Comparison of ENCODE assay signal across 1 cellular context in the genomic region with DNA sequence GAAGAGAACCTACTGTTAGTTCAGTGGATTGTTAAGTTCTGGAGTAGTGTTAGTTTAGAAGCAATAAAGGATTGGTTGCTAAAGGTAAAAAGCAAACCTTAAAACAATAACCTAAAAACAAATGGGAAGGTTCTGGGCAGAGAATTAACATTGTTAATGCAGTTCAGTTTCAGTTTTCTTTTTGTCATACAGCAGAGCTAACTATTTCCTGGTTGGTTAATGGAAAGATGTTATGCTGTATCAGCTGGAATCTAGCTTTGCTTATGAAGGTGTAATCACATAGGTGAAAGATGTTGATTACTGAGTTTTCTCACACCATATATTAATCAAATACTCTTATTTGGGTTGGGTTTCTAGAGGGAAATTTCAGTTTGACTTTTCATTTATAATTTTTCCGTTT.
TF ChIP-seq lines count a peak whose summit lies in the region.

No MANE protein-coding gene starts in this region.

TF ChIP-seq in GM23338, 12 proteins besides CTCF, POLR2A, EP300 and RAD21 (continued from another document):
- TF ChIP-seq NANOG (IDR thresholded peaks at IDR 0.05; ENCODE audit: borderline replicate concordance): no peak
- TF ChIP-seq, protein P1, sequence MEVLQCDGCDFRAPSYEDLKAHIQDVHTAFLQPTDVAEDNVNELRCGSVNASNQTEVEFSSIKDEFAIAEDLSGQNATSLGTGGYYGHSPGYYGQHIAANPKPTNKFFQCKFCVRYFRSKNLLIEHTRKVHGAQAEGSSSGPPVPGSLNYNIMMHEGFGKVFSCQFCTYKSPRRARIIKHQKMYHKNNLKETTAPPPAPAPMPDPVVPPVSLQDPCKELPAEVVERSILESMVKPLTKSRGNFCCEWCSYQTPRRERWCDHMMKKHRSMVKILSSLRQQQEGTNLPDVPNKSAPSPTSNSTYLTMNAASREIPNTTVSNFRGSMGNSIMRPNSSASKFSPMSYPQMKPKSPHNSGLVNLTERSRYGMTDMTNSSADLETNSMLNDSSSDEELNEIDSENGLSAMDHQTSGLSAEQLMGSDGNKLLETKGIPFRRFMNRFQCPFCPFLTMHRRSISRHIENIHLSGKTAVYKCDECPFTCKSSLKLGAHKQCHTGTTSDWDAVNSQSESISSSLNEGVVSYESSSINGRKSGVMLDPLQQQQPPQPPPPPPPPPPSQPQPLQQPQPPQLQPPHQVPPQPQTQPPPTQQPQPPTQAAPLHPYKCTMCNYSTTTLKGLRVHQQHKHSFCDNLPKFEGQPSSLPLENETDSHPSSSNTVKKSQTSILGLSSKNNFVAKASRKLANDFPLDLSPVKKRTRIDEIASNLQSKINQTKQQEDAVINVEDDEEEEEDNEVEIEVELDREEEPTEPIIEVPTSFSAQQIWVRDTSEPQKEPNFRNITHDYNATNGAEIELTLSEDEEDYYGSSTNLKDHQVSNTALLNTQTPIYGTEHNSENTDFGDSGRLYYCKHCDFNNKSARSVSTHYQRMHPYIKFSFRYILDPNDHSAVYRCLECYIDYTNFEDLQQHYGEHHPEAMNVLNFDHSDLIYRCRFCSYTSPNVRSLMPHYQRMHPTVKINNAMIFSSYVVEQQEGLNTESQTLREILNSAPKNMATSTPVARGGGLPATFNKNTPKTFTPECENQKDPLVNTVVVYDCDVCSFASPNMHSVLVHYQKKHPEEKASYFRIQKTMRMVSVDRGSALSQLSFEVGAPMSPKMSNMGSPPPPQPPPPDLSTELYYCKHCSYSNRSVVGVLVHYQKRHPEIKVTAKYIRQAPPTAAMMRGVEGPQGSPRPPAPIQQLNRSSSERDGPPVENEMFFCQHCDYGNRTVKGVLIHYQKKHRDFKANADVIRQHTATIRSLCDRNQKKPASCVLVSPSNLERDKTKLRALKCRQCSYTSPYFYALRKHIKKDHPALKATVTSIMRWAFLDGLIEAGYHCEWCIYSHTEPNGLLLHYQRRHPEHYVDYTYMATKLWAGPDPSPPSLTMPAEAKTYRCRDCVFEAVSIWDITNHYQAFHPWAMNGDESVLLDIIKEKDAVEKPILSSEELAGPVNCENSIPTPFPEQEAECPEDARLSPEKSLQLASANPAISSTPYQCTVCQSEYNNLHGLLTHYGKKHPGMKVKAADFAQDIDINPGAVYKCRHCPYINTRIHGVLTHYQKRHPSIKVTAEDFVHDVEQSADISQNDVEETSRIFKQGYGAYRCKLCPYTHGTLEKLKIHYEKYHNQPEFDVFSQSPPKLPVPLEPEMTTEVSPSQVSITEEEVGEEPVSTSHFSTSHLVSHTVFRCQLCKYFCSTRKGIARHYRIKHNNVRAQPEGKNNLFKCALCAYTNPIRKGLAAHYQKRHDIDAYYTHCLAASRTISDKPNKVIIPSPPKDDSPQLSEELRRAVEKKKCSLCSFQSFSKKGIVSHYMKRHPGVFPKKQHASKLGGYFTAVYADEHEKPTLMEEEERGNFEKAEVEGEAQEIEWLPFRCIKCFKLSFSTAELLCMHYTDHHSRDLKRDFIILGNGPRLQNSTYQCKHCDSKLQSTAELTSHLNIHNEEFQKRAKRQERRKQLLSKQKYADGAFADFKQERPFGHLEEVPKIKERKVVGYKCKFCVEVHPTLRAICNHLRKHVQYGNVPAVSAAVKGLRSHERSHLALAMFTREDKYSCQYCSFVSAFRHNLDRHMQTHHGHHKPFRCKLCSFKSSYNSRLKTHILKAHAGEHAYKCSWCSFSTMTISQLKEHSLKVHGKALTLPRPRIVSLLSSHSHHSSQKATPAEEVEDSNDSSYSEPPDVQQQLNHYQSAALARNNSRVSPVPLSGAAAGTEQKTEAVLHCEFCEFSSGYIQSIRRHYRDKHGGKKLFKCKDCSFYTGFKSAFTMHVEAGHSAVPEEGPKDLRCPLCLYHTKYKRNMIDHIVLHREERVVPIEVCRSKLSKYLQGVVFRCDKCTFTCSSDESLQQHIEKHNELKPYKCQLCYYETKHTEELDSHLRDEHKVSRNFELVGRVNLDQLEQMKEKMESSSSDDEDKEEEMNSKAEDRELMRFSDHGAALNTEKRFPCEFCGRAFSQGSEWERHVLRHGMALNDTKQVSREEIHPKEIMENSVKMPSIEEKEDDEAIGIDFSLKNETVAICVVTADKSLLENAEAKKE (CRISPR knock-in tag; IDR thresholded peaks at IDR 0.05): no peak
